Comparison of ENCODE assay signal across 2 cellular contexts in genomic region chr19:36257512-36257876, GRCh38.
TF ChIP-seq lines count a peak whose summit lies in the region.

No MANE protein-coding gene starts in this region.

TF ChIP-seq in liver, 16 proteins besides CTCF, POLR2A, EP300 and RAD21:
- TF ChIP-seq YY1 (IDR thresholded peaks at IDR 0.05) = no peak
- TF ChIP-seq TAF1 (conservative IDR thresholded peaks at IDR 0.05) = no peak
- no peak for TF ChIP-seq FOXA2 (IDR thresholded peaks at IDR 0.05)
- no peak for TF ChIP-seq NR2F2 (IDR thresholded peaks at IDR 0.05)
- TF ChIP-seq FOXA1 (IDR thresholded peaks at IDR 0.05) = no peak
- TF ChIP-seq ATF3 (IDR thresholded peaks at IDR 0.05) = no peak
- TF ChIP-seq JUND (IDR thresholded peaks at IDR 0.05) = no peak
- no peak for TF ChIP-seq ZBTB33 (IDR thresholded peaks at IDR 0.05)
- no peak for TF ChIP-seq GABPA (IDR thresholded peaks at IDR 0.05 in 1 of 2, conservative IDR thresholded peaks at IDR 0.05 in 1 of 2)
- TF ChIP-seq REST (IDR thresholded peaks at IDR 0.05) = no peak
- no peak for TF ChIP-seq HNF4A (conservative IDR thresholded peaks at IDR 0.05)
- no peak for TF ChIP-seq EGR1 (IDR thresholded peaks at IDR 0.05; ENCODE audit: low read depth in 2 of 2)
- TF ChIP-seq SP1 (IDR thresholded peaks at IDR 0.05) = no peak
- TF ChIP-seq RXRA (IDR thresholded peaks at IDR 0.05) = no peak
- TF ChIP-seq MAX (IDR thresholded peaks at IDR 0.05) = no peak
- TF ChIP-seq HNF4G (IDR thresholded peaks at IDR 0.05) = no peak

TF ChIP-seq in HepG2, 621 proteins besides CTCF, POLR2A, EP300 and RAD21:
- TF ChIP-seq ERF (CRISPR knock-in tag; IDR thresholded peaks at IDR 0.05) (no peak), MYPOP (CRISPR knock-in tag; IDR thresholded peaks at IDR 0.05) (no peak), ATF6 (CRISPR knock-in tag; conservative IDR thresholded peaks at IDR 0.05) (no peak), RNF219 (CRISPR knock-in tag; IDR thresholded peaks at IDR 0.05) (no peak), ZNF496 (CRISPR knock-in tag; IDR thresholded peaks at IDR 0.05; ENCODE audit: insufficient replicate concordance) (no peak), ELF3 (CRISPR knock-in tag; IDR thresholded peaks at IDR 0.05) (no peak), ZNF317 (CRISPR knock-in tag; IDR thresholded peaks at IDR 0.05) (no peak), SMAD1 (CRISPR knock-in tag; IDR thresholded peaks at IDR 0.05; ENCODE audit: borderline replicate concordance, low read depth) (no peak), ZNF547 (CRISPR knock-in tag; IDR thresholded peaks at IDR 0.05) (no peak), FOSL2 (CRISPR knock-in tag; IDR thresholded peaks at IDR 0.05) (no peak), ZKSCAN5 (CRISPR knock-in tag; IDR thresholded peaks at IDR 0.05) (no peak), TBP (CRISPR knock-in tag; IDR thresholded peaks at IDR 0.05) (no peak), ZNF766 (CRISPR knock-in tag; IDR thresholded peaks at IDR 0.05; ENCODE audit: borderline replicate concordance) (no peak), SOX6 (IDR thresholded peaks at IDR 0.05) (no peak), SOX6 (CRISPR knock-in tag; IDR thresholded peaks at IDR 0.05) (no peak), ZNF704 (CRISPR knock-in tag; IDR thresholded peaks at IDR 0.05; ENCODE audit: borderline replicate concordance) (no peak), ZNF724P (CRISPR knock-in tag; IDR thresholded peaks at IDR 0.05; ENCODE audit: borderline replicate concordance) (no peak), SNAPC2 (CRISPR knock-in tag; IDR thresholded peaks at IDR 0.05) (no peak)
